21 cellular contexts compared by ENCODE assay signal in the genomic region with DNA sequence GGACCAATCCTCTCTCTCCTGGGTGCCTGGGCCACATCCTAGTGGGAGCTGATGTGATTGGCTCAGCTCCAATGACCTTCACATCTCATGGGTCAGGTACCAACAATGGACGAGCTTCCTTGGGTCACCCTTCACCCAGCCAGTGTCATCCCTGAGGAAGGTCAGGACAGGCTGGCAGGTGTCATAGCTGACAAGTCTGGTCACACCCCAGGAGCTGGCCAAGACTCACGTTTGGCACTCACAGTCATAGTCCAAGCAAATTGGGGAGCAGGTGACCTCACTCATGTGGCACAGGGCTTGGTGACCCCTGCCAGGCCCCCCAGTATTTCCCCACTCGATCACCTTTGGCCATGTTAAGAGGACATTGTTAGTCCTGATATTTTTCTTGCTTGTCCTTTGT.
"Had no signal": no experiment of that assay in that cellular context is flagged by ENCODE, and none has a peak within 500 bp of the region (broad histone marks: within the 10 kb centered on the region; RNA-seq: fewer than 3 reads in every experiment).

No MANE protein-coding gene starts in this region.

- H3K4me1 ChIP-seq: prostate gland, testis had no signal

- ATAC-seq: left colon; natural killer cell treated with Interleukin-12 subunit alpha and Interleukin-12 subunit beta and Interleukin-15 and Interleukin-18, amount 100 ng/mL, for 72 hours; sciatic nerve; stimulated activated naive B cell treated with anti-CD40 and anti-IgM and Interleukin-4, amounts not matched to agents 10 μg/mL and 1 μg/mL and 100 μg/mL, for 72 hours; stimulated activated naive CD8-positive, alpha-beta T cell treated with anti-CD3 and anti-CD28 coated beads, Interleukin-15, amount 100 ng/mL, for 72 hours had no signal

- H3K9me3 ChIP-seq: esophagus muscularis mucosa, prostate gland, testis, tibial nerve had no signal

- H3K27ac ChIP-seq: dorsolateral prefrontal cortex, esophagus muscularis mucosa, neural progenitor cell, parathyroid adenoma, prostate gland, skin epidermis, testis, tibial nerve had no signal

- H3K27me3 Mint-ChIP-seq: central memory CD8-positive, alpha-beta T cell; natural killer cell treated with Interleukin-12 subunit alpha and Interleukin-12 subunit beta and Interleukin-15 and Interleukin-18, amount 100 ng/mL, for 72 hours; stimulated activated naive CD8-positive, alpha-beta T cell treated with anti-CD3 and anti-CD28 coated beads, Interleukin-15, amount 100 ng/mL, for 72 hours had no signal

- H3K27me3 ChIP-seq: esophagus muscularis mucosa, neural progenitor cell, testis, tibial nerve had no signal

- H3K4me3 Mint-ChIP-seq: central memory CD8-positive, alpha-beta T cell; mesothelial cell of epicardium; natural killer cell treated with Interleukin-12 subunit alpha and Interleukin-12 subunit beta and Interleukin-15 and Interleukin-18, amount 100 ng/mL, for 72 hours; neural progenitor cell; stimulated activated naive B cell treated with anti-CD40 and anti-IgM and Interleukin-4, amounts not matched to agents 10 μg/mL and 1 μg/mL and 100 μg/mL, for 72 hours; stimulated activated naive CD8-positive, alpha-beta T cell treated with anti-CD3 and anti-CD28 coated beads, Interleukin-15, amount 100 ng/mL, for 72 hours had no signal

- H3K27ac Mint-ChIP-seq: mesothelial cell of epicardium; natural killer cell treated with Interleukin-12 subunit alpha and Interleukin-12 subunit beta and Interleukin-15 and Interleukin-18, amount 100 ng/mL, for 72 hours; neural progenitor cell; stimulated activated naive B cell treated with anti-CD40 and anti-IgM and Interleukin-4, amounts not matched to agents 10 μg/mL and 1 μg/mL and 100 μg/mL, for 72 hours; stimulated activated naive CD8-positive, alpha-beta T cell treated with anti-CD3 and anti-CD28 coated beads, Interleukin-15, amount 100 ng/mL, for 72 hours had no signal

- H3K36me3 ChIP-seq: esophagus muscularis mucosa, neural progenitor cell, prostate gland, tibial nerve had no signal

- H3K9me3 Mint-ChIP-seq: central memory CD8-positive, alpha-beta T cell; mesothelial cell of epicardium; natural killer cell treated with Interleukin-12 subunit alpha and Interleukin-12 subunit beta and Interleukin-15 and Interleukin-18, amount 100 ng/mL, for 72 hours; neural progenitor cell; stimulated activated naive B cell treated with anti-CD40 and anti-IgM and Interleukin-4, amounts not matched to agents 10 μg/mL and 1 μg/mL and 100 μg/mL, for 72 hours had no signal

- H3K9ac ChIP-seq: neural progenitor cell, parathyroid adenoma had no signal

- H2AFZ ChIP-seq: neural progenitor cell, parathyroid adenoma had no signal

- H3K4me1 Mint-ChIP-seq: mesothelial cell of epicardium, neural progenitor cell had no signal

- H3K79me2 ChIP-seq: parathyroid adenoma had no signal

- H3K4me2 ChIP-seq: neural progenitor cell had no signal

- H3K4me3 ChIP-seq: dorsolateral prefrontal cortex, esophagus muscularis mucosa, neural progenitor cell, prostate gland, skin epidermis, testis, tibial nerve had no signal

- DNase-seq: cortex of kidney; dorsolateral prefrontal cortex; effector CD8-positive, alpha-beta T cell; left colon; occipital lobe; retina; stimulated activated CD4-positive, alpha-beta T cell treated with anti-CD3 and anti-CD28 coated beads, Interleukin-2, amount 100 ng/mL, for 24 hours; stimulated activated CD4-positive, alpha-beta T cell treated with anti-CD3 and anti-CD28 coated beads, Interleukin-4, amount 100 ng/mL, for 4 hours; stimulated activated naive B cell treated with anti-CD40 and anti-IgM and Interleukin-4, amounts not matched to agents 10 μg/mL and 1 μg/mL and 100 μg/mL, for 72 hours; stimulated activated naive CD8-positive, alpha-beta T cell treated with anti-CD3 and anti-CD28 coated beads, Interleukin-15, amount 100 ng/mL, for 72 hours; testis had no signal

- H3K36me3 Mint-ChIP-seq: mesothelial cell of epicardium; natural killer cell treated with Interleukin-12 subunit alpha and Interleukin-12 subunit beta and Interleukin-15 and Interleukin-18, amount 100 ng/mL, for 72 hours; neural progenitor cell; stimulated activated naive B cell treated with anti-CD40 and anti-IgM and Interleukin-4, amounts not matched to agents 10 μg/mL and 1 μg/mL and 100 μg/mL, for 72 hours had no signal
